Comparison of ENCODE assay signal across 27 cellular contexts in the genomic region with DNA sequence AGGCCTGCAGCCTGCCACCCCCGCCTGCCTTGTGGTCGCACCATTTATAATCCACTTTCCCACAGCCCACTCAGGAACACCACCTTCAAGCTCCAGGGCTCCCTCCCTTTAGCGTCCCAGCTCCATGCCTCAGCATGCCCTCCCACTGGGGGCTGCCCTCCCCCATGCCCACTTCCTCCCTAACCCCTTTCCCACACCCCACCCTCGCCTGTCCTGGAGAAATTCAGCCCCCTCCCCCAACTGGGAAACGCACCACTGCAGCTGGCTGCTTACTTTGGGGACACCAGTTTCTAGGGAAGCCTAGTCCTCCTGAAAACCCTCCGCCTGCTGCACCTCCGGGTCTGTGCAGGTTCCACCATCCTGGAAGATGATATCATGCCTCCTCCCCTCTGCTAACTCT.
"Had no signal": no experiment of that assay in that cellular context is flagged by ENCODE, and none has a peak within 500 bp of the region (broad histone marks: within the 10 kb centered on the region; RNA-seq: fewer than 3 reads in every experiment).

No MANE protein-coding gene starts in this region.

- H3K4me3 Mint-ChIP-seq: activated CD8-positive, alpha-beta T cell treated with anti-CD3 and anti-CD28 coated beads for 36 hours; activated naive CD8-positive, alpha-beta T cell treated with anti-CD3 and anti-CD28 coated beads, Interleukin-2, amount 10 ng/mL, durations not matched to agents 7 days and 5 days; activated T-cell treated with anti-CD3 and anti-CD28 coated beads, Interleukin-2, amount 50 U/mL, for 72 hours had no signal

- H3K9me3 ChIP-seq: adrenal gland, SJCRH30, SK-N-SH had no signal

- H3K27ac ChIP-seq: adrenal gland, SJCRH30 had no signal

- H3K9me3 Mint-ChIP-seq: activated CD8-positive, alpha-beta T cell treated with anti-CD3 and anti-CD28 coated beads for 36 hours; activated naive CD8-positive, alpha-beta T cell treated with anti-CD3 and anti-CD28 coated beads, Interleukin-2, amount 10 ng/mL, durations not matched to agents 7 days and 5 days; activated T-cell treated with anti-CD3 and anti-CD28 coated beads, Interleukin-2, amount 50 U/mL, for 72 hours; activated T-helper 2 cell treated with anti-CD3 and anti-CD28 coated beads, Interferon-gamma antibody, Interleukin-2, Interleukin-4, amounts not matched to agents 10 μg/mL and 5 μg/mL and 100 μg/mL, durations not matched to agents 14 hours and 24 hours and 36 hours had no signal

- H3K4me2 ChIP-seq: SK-N-SH had no signal

- H3K27ac Mint-ChIP-seq: activated CD8-positive, alpha-beta T cell treated with anti-CD3 and anti-CD28 coated beads for 36 hours; activated T-cell treated with anti-CD3 and anti-CD28 coated beads, Interleukin-2, amount 50 U/mL, for 72 hours; activated T-helper 2 cell treated with anti-CD3 and anti-CD28 coated beads, Interferon-gamma antibody, Interleukin-2, Interleukin-4, amounts not matched to agents 10 μg/mL and 5 μg/mL and 100 μg/mL, durations not matched to agents 14 hours and 24 hours and 36 hours had no signal

- H3K27me3 ChIP-seq: adrenal gland, SJCRH30 had no signal

- H3K27me3 Mint-ChIP-seq: activated CD8-positive, alpha-beta T cell treated with anti-CD3 and anti-CD28 coated beads for 36 hours had no signal

- H3K36me3 ChIP-seq: adrenal gland, SJCRH30 had no signal

- ATAC-seq: activated CD4-positive, CD25-positive, alpha-beta regulatory T cell treated with anti-CD3 and anti-CD28 coated beads, Interleukin-2, amount 50 U/mL, for 24 hours; activated CD8-positive, alpha-beta T cell treated with anti-CD3 and anti-CD28 coated beads for 36 hours; activated T-cell treated with anti-CD3 and anti-CD28 coated beads, Interleukin-2, amount 50 U/mL, for 72 hours; Panc1 had no signal

- DNase-seq: activated CD4-positive, alpha-beta T cell treated with anti-CD3 and anti-CD28 coated beads for 4 hours; activated CD8-positive, alpha-beta memory T cell treated with anti-CD3 and anti-CD28 coated beads, Interleukin-2, amount 50 U/mL, for 4 hours; activated CD8-positive, alpha-beta T cell treated with anti-CD3 and anti-CD28 coated beads for 36 hours; activated naive CD4-positive, alpha-beta T cell treated with anti-CD3 and anti-CD28 coated beads, Interleukin-2, amount 50 U/mL, for 16 hours; activated naive CD8-positive, alpha-beta T cell treated with anti-CD3 and anti-CD28 coated beads, Interleukin-2, amount 10 ng/mL, durations not matched to agents 7 days and 5 days; activated T-cell treated with anti-CD3 and anti-CD28 coated beads, Interleukin-2, amount 50 U/mL, for 72 hours; adrenal gland; anterior cingulate cortex; cerebellar nuclear complex; Karpas-422; MM.1S; NCI-H1105 treated with DMSO at 0.1 percent for 48 hours; NCI-H1436 treated with DMSO at 0.1 percent for 48 hours; NCI-H187; NCI-H2081; NCI-H2227 treated with DMSO at 0.1 percent for 48 hours; NCI-H446 treated with DMSO at 0.1 percent for 48 hours; NCI-H526; OCI-M1; Right ventricle myocardium superior; RPMI8226; SK-N-SH; SW 1271 had no signal

- H3K4me3 ChIP-seq: adrenal gland, SJCRH30 had no signal

- H3K9ac ChIP-seq: SK-N-SH had no signal

- H3K36me3 Mint-ChIP-seq: activated naive CD8-positive, alpha-beta T cell treated with anti-CD3 and anti-CD28 coated beads, Interleukin-2, amount 10 ng/mL, durations not matched to agents 7 days and 5 days had no signal
